8 cellular contexts compared by ENCODE assay signal in genomic region chr1:22711591-22712501, GRCh38. TPM values are rescaled to one million over a fixed set of nuclear protein-coding genes. Genes with fewer than 3 reads are reported as not detected.
DNase-seq lines count a peak whose midpoint lies in the region; ATAC-seq and TF ChIP-seq lines count a peak whose summit lies in the region.

No MANE protein-coding gene starts in this region.

- H3K27ac ChIP-seq in cardiac muscle cell (no peak overlapping the region), thyroid gland (no peak overlapping the region)

- intact Hi-C loops in cardiac septum (cut with DNase I): no loop called here
- intact Hi-C loops in thyroid gland (cut with DNase I): no loop called here

- H3K9me3 ChIP-seq in cardiac muscle cell (ENCODE audit: low read depth) (no peaks in the 10 kb centered on the region), thyroid gland (no peaks in the 10 kb centered on the region)

- H3K4me1 Mint-ChIP-seq in activated naive CD8-positive, alpha-beta T cell treated with anti-CD3 and anti-CD28 coated beads for 36 hours: peaks cover 5% of the 10 kb centered on the region

- H3K36me3 ChIP-seq in cardiac muscle cell: no peaks in the 10 kb centered on the region
- no peaks in the 10 kb centered on the region for H3K36me3 ChIP-seq in thyroid gland

- DNase-seq in cardiac muscle cell (ENCODE audit: low read depth in 1 of 2, low spot score in 1 of 2): peak; percentile 35 to 73
- no peak for DNase-seq in cardiac septum (ENCODE audit: low spot score)
- no peak for DNase-seq in activated naive CD8-positive, alpha-beta T cell treated with anti-CD3 and anti-CD28 coated beads for 36 hours
- DNase-seq in iris pigment epithelial cell (ENCODE audit: low read depth): peak; percentile 52
- peak; percentile 20 to 24 for DNase-seq in thyroid gland
- DNase-seq in DMS114 treated with DMSO at 0.1 percent for 48 hours (lab: John Stamatoyannopoulos, UW; ENCODE audit: unreplicated experiment): no peak
- DNase-seq in NCI-H526 treated with DMSO at 0.1 percent for 48 hours (lab: John Stamatoyannopoulos, UW): no peak

- no peak overlapping the region for H3K27ac Mint-ChIP-seq in activated naive CD8-positive, alpha-beta T cell treated with anti-CD3 and anti-CD28 coated beads for 36 hours

- peak overlapping the region; percentile 82 for H3K4me3 ChIP-seq in cardiac muscle cell
- peak overlapping the region in 2 of 3 donors; percentile 39 to 54 for H3K4me3 ChIP-seq in thyroid gland (replicated peaks in 1 of 3)

- ATAC-seq in HG03520 (IDR thresholded peaks at IDR 0.05; ENCODE audit: unreplicated experiment): no peak

- H3K27me3 ChIP-seq in cardiac muscle cell (no peaks in the 10 kb centered on the region), thyroid gland (no peaks in the 10 kb centered on the region)

- H3K4me1 ChIP-seq in cardiac muscle cell (ENCODE audit: low read depth): peaks cover 23% of the 10 kb centered on the region
- H3K4me1 ChIP-seq in thyroid gland: peaks cover 5 to 18% of the 10 kb centered on the region in 2 donors

- no peak for TF ChIP-seq CTCF in cardiac muscle cell (IDR thresholded peaks at IDR 0.05; ENCODE audit: low read depth, low read length)
- TF ChIP-seq CTCF in thyroid gland (IDR thresholded peaks at IDR 0.05): no peak

- 37 to 42% methylated on average over 18 to 28 of the region's 53 CpGs for WGBS in thyroid gland, 2 donors

- H3K4me3 Mint-ChIP-seq in activated naive CD8-positive, alpha-beta T cell treated with anti-CD3 and anti-CD28 coated beads for 36 hours: peak overlapping the region; percentile 30

- TF ChIP-seq POLR2A in thyroid gland (IDR thresholded peaks at IDR 0.05): no peak

- H3K9me3 Mint-ChIP-seq in activated naive CD8-positive, alpha-beta T cell treated with anti-CD3 and anti-CD28 coated beads for 36 hours: no peaks in the 10 kb centered on the region

- peaks cover 75% of the 10 kb centered on the region for H3K27me3 Mint-ChIP-seq in activated naive CD8-positive, alpha-beta T cell treated with anti-CD3 and anti-CD28 coated beads for 36 hours

- H3K36me3 Mint-ChIP-seq in activated naive CD8-positive, alpha-beta T cell treated with anti-CD3 and anti-CD28 coated beads for 36 hours: no peaks in the 10 kb centered on the region

RNA-seq across cellular contexts. Expression of gene EPHB2, which starts 1.2 kb away (rescaled TPM):
- total RNA-seq in cardiac muscle cell: 58.2 and 96.3 TPM in 2 replicates
- polyA plus RNA-seq in cardiac muscle cell: 38.8 and 58.8 TPM in 2 replicates
- 0.81 TPM for total RNA-seq in cardiac septum
- under 1 TPM in 1 of 2 experiments, not detected in 1; 0.04 TPM for total RNA-seq in activated naive CD8-positive, alpha-beta T cell treated with anti-CD3 and anti-CD28 coated beads for 36 hours
- 10 to 100 TPM in 3 of 4 donors, 1 to 10 TPM in 1; 7.5 to 27.3 (median 23.8) TPM for total RNA-seq in thyroid gland

RNA-seq across cellular contexts. Expression of gene C1QB, which starts 58.8 kb away (rescaled TPM):
- not detected in 2 replicates for total RNA-seq in cardiac muscle cell
- polyA plus RNA-seq in cardiac muscle cell: not detected in 2 replicates
- total RNA-seq in cardiac septum: 34.3 TPM
- total RNA-seq in activated naive CD8-positive, alpha-beta T cell treated with anti-CD3 and anti-CD28 coated beads for 36 hours: not detected
- 100 to 1,000 TPM in 3 of 4 donors, 10 to 100 TPM in 1; 83.4 to 258 (median 146) TPM for total RNA-seq in thyroid gland

Comparison
In these comparisons a context has a peak if more than half of its experiments do, and no peak if none do; other contexts are left out.
1. DNase-seq: peak in cardiac muscle cell (2 of 2), iris pigment epithelial cell (single experiment) and thyroid gland (2 of 2); none in cardiac septum (single experiment), activated naive CD8-positive, alpha-beta T cell treated with anti-CD3 and anti-CD28 coated beads for 36 hours (single experiment), DMS114 treated with DMSO at 0.1 percent for 48 hours (single experiment) and NCI-H526 treated with DMSO at 0.1 percent for 48 hours (single experiment).
2. RNA of gene C1QB, which starts 58.8 kb away (total RNA-seq): 83.4 to 258 TPM in thyroid gland and 34.3 TPM in cardiac septum (single experiment); not detected in cardiac muscle cell and not detected in activated naive CD8-positive, alpha-beta T cell treated with anti-CD3 and anti-CD28 coated beads for 36 hours; every median in the first group is over 10 times any median in the second.